ENCODE assay signal across 8 cellular contexts in genomic region chr2:17719562-17720371, GRCh38. TPM values are rescaled to one million over a fixed set of nuclear protein-coding genes. Genes with fewer than 3 reads are reported as not detected.
A peak's percentile ranks its signal among the peaks of the same experiment; 100 is the strongest.
DNase-seq lines count a peak whose midpoint lies in the region; ATAC-seq and TF ChIP-seq lines count a peak whose summit lies in the region.

No MANE protein-coding gene starts in this region.

- H3K27ac Mint-ChIP-seq in T-helper 17 cell (peak overlapping the region; percentile 41), immature natural killer cell (peak overlapping the region in 1 of 6 donors; percentile 9)

- no peaks in the 10 kb centered on the region for H3K9me3 ChIP-seq in T-helper 17 cell (ENCODE audit: control insufficient read depth, low read length, poor library complexity, severe bottlenecking)

- POLR2A ChIA-PET in GM10248 (lab: Yijun Ruan, JAX): no interaction called here

- H3K27ac ChIP-seq in 22Rv1: no peak overlapping the region

- peaks cover 3% of the 10 kb centered on the region for H3K4me1 Mint-ChIP-seq in T-helper 17 cell
- H3K4me1 Mint-ChIP-seq in immature natural killer cell: no peaks in the 10 kb centered on the region

- DNase-seq in GM10248 (ENCODE audit: extremely low spot score) (peak; percentile 28), T-helper 17 cell (no peak), immature natural killer cell (peak; percentile 2 to 7 (median 6)), NCI-H2081 (lab: John Stamatoyannopoulos, UW) (no peak), pons (ENCODE audit: low spot score) (no peak)

- H3K27me3 Mint-ChIP-seq in T-helper 17 cell (no peaks in the 10 kb centered on the region), immature natural killer cell (ENCODE audit: low read depth in 3 of 3) (no peaks in the 10 kb centered on the region)

- CTCF ChIA-PET in GM10248 (lab: Yijun Ruan, JAX): interaction anchor here (0.7 to 3.6 kb wide), 30 partner anchors 9 to 430 kb away, joined by 3 to 50 read pairs (median 7); no protein-coding TSS in a partner anchor

- ATAC-seq in HG03066 (IDR thresholded peaks at IDR 0.05; ENCODE audit: low read depth, unreplicated experiment) (peak; percentile 72), T-helper 17 cell (peak; percentile 51), HG03439 (IDR thresholded peaks at IDR 0.05; ENCODE audit: unreplicated experiment) (no peak)

- TF ChIP-seq CTCF in 22Rv1 (IDR thresholded peaks at IDR 0.05): peak; percentile 86
- TF ChIP-seq CTCF in GM10248 (IDR thresholded peaks at IDR 0.05; ENCODE audit: control extremely low read depth, extremely low read depth, low read depth, missing control alignments): peak; percentile 50

- no peaks in the 10 kb centered on the region for H3K9me3 Mint-ChIP-seq in immature natural killer cell

- no peak overlapping the region for H3K4me3 Mint-ChIP-seq in T-helper 17 cell
- H3K4me3 Mint-ChIP-seq in immature natural killer cell: no peak overlapping the region

- H3K36me3 Mint-ChIP-seq in T-helper 17 cell (ENCODE audit: low read depth): no peaks in the 10 kb centered on the region
- H3K36me3 Mint-ChIP-seq in immature natural killer cell: peaks cover under 1 to 29% (median 20%) of the 10 kb centered on the region in 3 donors

RNA-seq across cellular contexts. Expression of gene SMC6, which starts 33.8 kb away (rescaled TPM):
- 10 to 100 TPM; 14.1 to 14.4 TPM for total RNA-seq in T-helper 17 cell
- polyA plus RNA-seq in immature natural killer cell: 10 to 100 TPM in 1 of 3 donors, 1 to 10 TPM in 2; 4.1 to 14.6 (median 5.1) TPM

RNA-seq across cellular contexts. Expression of gene GEN1, which starts 34.2 kb away (rescaled TPM):
- total RNA-seq in T-helper 17 cell: 10 to 100 TPM in 1 of 2 donors, 1 to 10 TPM in 1; 7.2 to 10.7 TPM
- 1 to 10 TPM in 1 of 3 donors, not detected in 2; 2.3 TPM for polyA plus RNA-seq in immature natural killer cell

Comparison
In these comparisons a context has a peak if more than half of its experiments do, and no peak if none do; other contexts are left out.
1. DNase-seq: peak in GM10248 (single experiment) and immature natural killer cell (3 of 3); none in T-helper 17 cell (0 of 3), NCI-H2081 (0 of 2) and pons (single experiment).